In the genomic region with DNA sequence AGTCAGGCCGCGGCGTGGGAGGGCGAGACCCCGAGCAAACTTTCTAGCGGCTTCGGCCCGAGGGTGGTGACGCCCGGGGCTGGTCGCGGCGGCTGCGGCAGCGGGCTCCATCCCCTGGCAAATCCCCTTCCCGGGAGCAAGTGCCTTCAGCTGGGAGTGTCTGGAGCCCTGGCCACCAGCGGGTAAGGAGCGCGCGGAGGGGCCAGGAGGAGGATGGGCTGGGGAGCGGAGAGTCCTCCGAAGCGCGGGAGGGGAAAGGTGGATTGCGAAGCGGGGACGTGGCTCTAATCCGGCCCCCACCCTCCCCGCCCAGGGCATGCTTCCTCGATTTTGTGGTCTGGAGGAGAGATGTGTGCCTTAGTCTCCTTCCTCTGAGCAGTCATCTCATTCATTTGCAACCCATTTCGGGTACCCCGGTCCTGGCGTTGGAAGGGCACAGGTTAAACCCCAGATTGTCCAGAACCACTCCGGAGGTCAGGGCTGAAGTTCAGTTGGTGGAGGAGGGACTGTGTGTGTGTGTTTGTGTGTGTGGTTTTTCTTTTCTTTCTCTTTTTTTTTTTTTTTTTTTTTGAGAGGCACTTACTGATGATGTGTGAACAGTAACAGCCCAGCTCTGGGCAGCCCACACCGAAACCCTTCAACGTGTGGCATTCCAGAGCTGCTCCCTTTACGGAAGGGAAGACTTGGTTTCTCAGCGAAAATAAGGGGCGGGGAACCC, we compare ENCODE assay signal across 8 cellular contexts. TPM values are rescaled to one million over a fixed set of nuclear protein-coding genes. Genes with fewer than 3 reads are reported as not detected.
DNase-seq lines count a peak whose midpoint lies in the region; ATAC-seq, FAIRE-seq and TF ChIP-seq lines count a peak whose summit lies in the region.

No MANE protein-coding gene starts in this region.

- intact Hi-C loops in activated CD4-positive, alpha-beta T cell treated with anti-CD3 and anti-CD28 coated beads for 36 hours (cut with DNase I, micrococcal nuclease) = loop anchor here in 1 of 2 experiments (2.0 kb wide), 2 partner anchors 38 to 88 kb away; no protein-coding TSS in a partner anchor
- intact Hi-C loops in psoas muscle (cut with DNase I) = loop anchor here (2.0 to 10.0 kb wide), 4 partner anchors 30 to 170 kb away; no protein-coding TSS in a partner anchor

- H3K79me2 ChIP-seq in astrocyte (ENCODE audit: insufficient read depth, low read length) = peaks cover 41% of the 10 kb centered on the region

- no peaks in the 10 kb centered on the region for H3K36me3 Mint-ChIP-seq in activated CD4-positive, alpha-beta T cell treated with anti-CD3 and anti-CD28 coated beads for 36 hours (ENCODE audit: low read depth)
- peaks cover 3% of the 10 kb centered on the region for H3K36me3 Mint-ChIP-seq in astrocyte (ENCODE audit: low read depth, unreplicated experiment)

- H3K9ac ChIP-seq in astrocyte (ENCODE audit: low read length) = peak overlapping the region; percentile 96

- 1% methylated on average over 36 to 39 of the region's 39 CpGs for WGBS in psoas muscle, 3 donors

- peak overlapping the region; percentile 88 for H3K4me2 ChIP-seq in astrocyte (ENCODE audit: low read length)

- POLR2A ChIA-PET in activated CD4-positive, alpha-beta T cell treated with anti-CD3 and anti-CD28 coated beads for 36 hours (lab: Charles Lee) = no interaction called here

- TF ChIP-seq CTCF in astrocyte (IDR thresholded peaks at IDR 0.05; ENCODE audit: insufficient read depth, low read depth, low read length) (no peak), psoas muscle (IDR thresholded peaks at IDR 0.05) (no peak)

- no peaks in the 10 kb centered on the region for H3K9me3 Mint-ChIP-seq in activated CD4-positive, alpha-beta T cell treated with anti-CD3 and anti-CD28 coated beads for 36 hours (ENCODE audit: low read depth)
- no peaks in the 10 kb centered on the region for H3K9me3 Mint-ChIP-seq in astrocyte (ENCODE audit: unreplicated experiment)

- CTCF ChIA-PET in activated CD4-positive, alpha-beta T cell treated with anti-CD3 and anti-CD28 coated beads for 36 hours (lab: Charles Lee) = interaction anchor here (0.7 kb wide), 1 partner anchor 56 kb away, joined by 3 read pairs; no protein-coding TSS in a partner anchor

- H3K27me3 Mint-ChIP-seq in activated CD4-positive, alpha-beta T cell treated with anti-CD3 and anti-CD28 coated beads for 36 hours = peaks cover 48% of the 10 kb centered on the region
- peaks cover 3% of the 10 kb centered on the region for H3K27me3 Mint-ChIP-seq in astrocyte (ENCODE audit: low read depth, unreplicated experiment)

- peaks cover 15% of the 10 kb centered on the region for H4K20me1 ChIP-seq in astrocyte (ENCODE audit: insufficient read depth, low read length)

- no peaks in the 10 kb centered on the region for H3K36me3 ChIP-seq in astrocyte (ENCODE audit: insufficient read depth, low read length)
- H3K36me3 ChIP-seq in psoas muscle (ENCODE audit: insufficient read depth in 1 of 2, low read depth in 1 of 2) = peaks cover 0 to 4% of the 10 kb centered on the region in 2 donors

- no peak for FAIRE-seq in astrocyte (lab: Jason Lieb, UNC)

- H3K4me1 Mint-ChIP-seq in activated CD4-positive, alpha-beta T cell treated with anti-CD3 and anti-CD28 coated beads for 36 hours = peaks cover 10% of the 10 kb centered on the region
- H3K4me1 Mint-ChIP-seq in astrocyte (ENCODE audit: low read depth, unreplicated experiment) = peaks cover 10% of the 10 kb centered on the region

- H3K4me1 ChIP-seq in astrocyte (ENCODE audit: insufficient read depth, low read length) (peaks cover 13% of the 10 kb centered on the region), psoas muscle (peaks cover 23% of the 10 kb centered on the region)

- no peak overlapping the region for H3K27ac Mint-ChIP-seq in activated CD4-positive, alpha-beta T cell treated with anti-CD3 and anti-CD28 coated beads for 36 hours
- peak overlapping the region; percentile 99 for H3K27ac Mint-ChIP-seq in astrocyte (ENCODE audit: unreplicated experiment)

- DNase-seq in activated CD4-positive, alpha-beta T cell treated with anti-CD3 and anti-CD28 coated beads for 36 hours = peak; percentile 30
- no peak for DNase-seq in activated CD4-positive, alpha-beta T cell treated with anti-CD3 and anti-CD28 coated beads for 4 hours
- DNase-seq in NCI-H1092 (lab: John Stamatoyannopoulos, UW) = peak; percentile 42
- peak; percentile 55 for DNase-seq in astrocyte (ENCODE audit: low read depth)
- peak; percentile 40 for DNase-seq in hepatic stellate cell (ENCODE audit: low spot score)
- peak in 1 of 2 donors; percentile 78 for DNase-seq in psoas muscle
- DNase-seq in activated CD8-positive, alpha-beta memory T cell treated with anti-CD3 and anti-CD28 coated beads, Interleukin-2, amount 50 U/mL, for 4 hours = no peak

- no peaks in the 10 kb centered on the region for H3K9me3 ChIP-seq in astrocyte (ENCODE audit: insufficient read depth, low read depth, low read length)
- no peaks in the 10 kb centered on the region for H3K9me3 ChIP-seq in psoas muscle

- H3K27ac ChIP-seq in astrocyte (ENCODE audit: low read depth, low read length) (peak overlapping the region; percentile 82), psoas muscle (peak overlapping the region; percentile 97)

- H3K27me3 ChIP-seq in astrocyte (ENCODE audit: insufficient read depth, low read length) = no peaks in the 10 kb centered on the region
- no peaks in the 10 kb centered on the region for H3K27me3 ChIP-seq in psoas muscle (ENCODE audit: insufficient read depth in 3 of 3, low read length in 2 of 3)

- H2AFZ ChIP-seq in astrocyte (ENCODE audit: low read depth, low read length) = peak overlapping the region; percentile 86

- H3K4me3 ChIP-seq in astrocyte (ENCODE audit: insufficient read depth, low read depth, low read length) (peak overlapping the region; percentile 94), psoas muscle (peak overlapping the region; percentile 90)

- ATAC-seq in activated CD4-positive, alpha-beta T cell treated with anti-CD3 and anti-CD28 coated beads for 36 hours = peak; percentile 34
- ATAC-seq in HG02610 (IDR thresholded peaks at IDR 0.05; ENCODE audit: unreplicated experiment) = peak; percentile 19
- ATAC-seq in psoas muscle = peak; percentile 39 to 61 (median 50)

- H3K4me3 Mint-ChIP-seq in activated CD4-positive, alpha-beta T cell treated with anti-CD3 and anti-CD28 coated beads for 36 hours = peak overlapping the region; percentile 76
- H3K4me3 Mint-ChIP-seq in astrocyte (ENCODE audit: unreplicated experiment) = peak overlapping the region; percentile 100

RNA-seq across cellular contexts. Expression of a gene that starts 0.5 kb away (rescaled TPM):
- 1 to 10 TPM in 1 of 2 experiments, under 1 TPM in 1; 0.84 to 1.8 TPM for total RNA-seq in activated CD4-positive, alpha-beta T cell treated with anti-CD3 and anti-CD28 coated beads for 36 hours
- 48.1 and 48.3 TPM in 2 replicates for total RNA-seq in astrocyte
- total RNA-seq in psoas muscle = 10 to 100 TPM in 1 of 4 donors, 1 to 10 TPM in 3; 4.6 to 14.2 (median 9.6) TPM
- polyA plus RNA-seq in psoas muscle = 1 to 10 TPM; 1.7 to 8.7 (median 2.9) TPM

Comparison
In these comparisons a context has a peak if more than half of its experiments do, and no peak if none do; other contexts are left out.
1. DNase-seq: peak in activated CD4-positive, alpha-beta T cell treated with anti-CD3 and anti-CD28 coated beads for 36 hours (single experiment), NCI-H1092 (single experiment), astrocyte (single experiment) and hepatic stellate cell (single experiment); none in activated CD4-positive, alpha-beta T cell treated with anti-CD3 and anti-CD28 coated beads for 4 hours (0 of 2) and activated CD8-positive, alpha-beta memory T cell treated with anti-CD3 and anti-CD28 coated beads, Interleukin-2, amount 50 U/mL, for 4 hours (single experiment).
2. Peak in every context shown above with its lines, with median percentiles within 50 percentile points of each other: ATAC-seq.